In genomic region chr22:21790849-21791610, GRCh38 we compare ENCODE assay signal across 8 cellular contexts. TPM values are rescaled to one million over a fixed set of nuclear protein-coding genes. Genes with fewer than 3 reads are reported as not detected.
DNase-seq lines count a peak whose midpoint lies in the region; ATAC-seq and TF ChIP-seq lines count a peak whose summit lies in the region.
"Not testable (repeated sequence)": the region's sequence is repeated elsewhere in the genome, so short reads cannot be mapped to it uniquely, and the experiment has no call there.

No MANE protein-coding gene starts in this region.

- H3K9me3 Mint-ChIP-seq in HFFc6; activated T-cell treated with anti-CD3 and anti-CD28 coated beads, Interleukin-2, amount 50 U/mL, for 24 hours; activated naive CD4-positive, alpha-beta T cell treated with anti-CD3 and anti-CD28 coated beads, Interleukin-2, amount 50 U/mL, for 72 hours; MCF 10A (ENCODE audit: unreplicated experiment); nephron progenitor cell; stimulated activated naive B cell treated with anti-CD40 and anti-IgM and Interleukin-4, amounts not matched to agents 10 μg/mL and 1 μg/mL and 100 μg/mL, for 72 hours: not testable (repeated sequence)

- not testable (repeated sequence) for DNase-seq in AG04450 (ENCODE audit: low read depth, low spot score); HFFc6; activated naive CD4-positive, alpha-beta T cell treated with anti-CD3 and anti-CD28 coated beads, Interleukin-2, amount 50 U/mL, for 72 hours (ENCODE audit: low spot score in 2 of 2); MCF 10A (ENCODE audit: unreplicated experiment); nephron progenitor cell; stimulated activated naive B cell treated with anti-CD40 and anti-IgM and Interleukin-4, amounts not matched to agents 10 μg/mL and 1 μg/mL and 100 μg/mL, for 72 hours
- peak; percentile 29 for DNase-seq in activated CD4-positive, alpha-beta T cell treated with anti-CD3 and anti-CD28 coated beads for 48 hours
- DNase-seq in activated T-cell treated with anti-CD3 and anti-CD28 coated beads, Interleukin-2, amount 50 U/mL, for 24 hours: peak; percentile 38

- intact Hi-C loops in MCF 10A (cut with micrococcal nuclease): not testable (repeated sequence)

- POLR2A ChIA-PET in AG04450 (lab: Yijun Ruan, JAX): not testable (repeated sequence)
- POLR2A ChIA-PET in MCF 10A (lab: Yijun Ruan, JAX): interaction anchor here (0.6 to 0.8 kb wide), 3 partner anchors 41 to 221 kb away, joined by 3 to 5 read pairs (median 4); no protein-coding TSS in a partner anchor

- H3K27ac Mint-ChIP-seq in HFFc6: 0 out of 2 replicates have a peak overlapping the region, but pooled peaks have one; percentile 14
- peak overlapping the region; percentile 93 for H3K27ac Mint-ChIP-seq in activated T-cell treated with anti-CD3 and anti-CD28 coated beads, Interleukin-2, amount 50 U/mL, for 24 hours
- peak overlapping the region; percentile 17 to 64 for H3K27ac Mint-ChIP-seq in activated naive CD4-positive, alpha-beta T cell treated with anti-CD3 and anti-CD28 coated beads, Interleukin-2, amount 50 U/mL, for 72 hours
- peak overlapping the region; percentile 8 for H3K27ac Mint-ChIP-seq in MCF 10A (ENCODE audit: low read depth, unreplicated experiment)
- H3K27ac Mint-ChIP-seq in nephron progenitor cell: peak overlapping the region; percentile 30
- H3K27ac Mint-ChIP-seq in stimulated activated naive B cell treated with anti-CD40 and anti-IgM and Interleukin-4, amounts not matched to agents 10 μg/mL and 1 μg/mL and 100 μg/mL, for 72 hours: peak overlapping the region; percentile 56

- TF ChIP-seq CTCF in AG04450 (IDR thresholded peaks at IDR 0.05; ENCODE audit: low read depth, low read length); HFFc6 (IDR thresholded peaks at IDR 0.05); MCF 10A (IDR thresholded peaks at IDR 0.05; ENCODE audit: unreplicated experiment); nephron progenitor cell (IDR thresholded peaks at IDR 0.05): not testable (repeated sequence)

- peak overlapping the region; percentile 11 for H3K27ac ChIP-seq in AG04450 (ENCODE audit: low read depth, low read length)

- H3K27me3 Mint-ChIP-seq in HFFc6 (ENCODE audit: insufficient read depth); activated T-cell treated with anti-CD3 and anti-CD28 coated beads, Interleukin-2, amount 50 U/mL, for 24 hours; MCF 10A (ENCODE audit: insufficient read depth, unreplicated experiment); nephron progenitor cell (ENCODE audit: low read depth, poor library complexity); stimulated activated naive B cell treated with anti-CD40 and anti-IgM and Interleukin-4, amounts not matched to agents 10 μg/mL and 1 μg/mL and 100 μg/mL, for 72 hours: not testable (repeated sequence)

- H3K36me3 Mint-ChIP-seq in HFFc6 (ENCODE audit: low read depth); activated naive CD4-positive, alpha-beta T cell treated with anti-CD3 and anti-CD28 coated beads, Interleukin-2, amount 50 U/mL, for 72 hours: not testable (repeated sequence)
- peaks cover 64% of the 10 kb centered on the region for H3K36me3 Mint-ChIP-seq in activated T-cell treated with anti-CD3 and anti-CD28 coated beads, Interleukin-2, amount 50 U/mL, for 24 hours (ENCODE audit: low read depth)
- H3K36me3 Mint-ChIP-seq in MCF 10A (ENCODE audit: insufficient read depth, unreplicated experiment): peaks cover 32% of the 10 kb centered on the region
- peaks cover 36% of the 10 kb centered on the region for H3K36me3 Mint-ChIP-seq in nephron progenitor cell (ENCODE audit: low read depth)
- peaks cover 17 to 26% of the 10 kb centered on the region in 2 donors for H3K36me3 Mint-ChIP-seq in stimulated activated naive B cell treated with anti-CD40 and anti-IgM and Interleukin-4, amounts not matched to agents 10 μg/mL and 1 μg/mL and 100 μg/mL, for 72 hours

- not testable (repeated sequence) for H3K4me1 Mint-ChIP-seq in HFFc6 (ENCODE audit: low read depth); MCF 10A (ENCODE audit: insufficient read depth, unreplicated experiment); nephron progenitor cell
- peaks cover 29% of the 10 kb centered on the region for H3K4me1 Mint-ChIP-seq in activated T-cell treated with anti-CD3 and anti-CD28 coated beads, Interleukin-2, amount 50 U/mL, for 24 hours (ENCODE audit: low read depth)
- peaks cover 10 to 14% of the 10 kb centered on the region in 2 donors for H3K4me1 Mint-ChIP-seq in stimulated activated naive B cell treated with anti-CD40 and anti-IgM and Interleukin-4, amounts not matched to agents 10 μg/mL and 1 μg/mL and 100 μg/mL, for 72 hours

- H3K9me3 ChIP-seq in AG04450 (ENCODE audit: control insufficient read depth, insufficient read depth, low read length): not testable (repeated sequence)

- ATAC-seq in activated naive CD4-positive, alpha-beta T cell treated with anti-CD3 and anti-CD28 coated beads, Interleukin-2, amount 50 U/mL, for 72 hours: peak in 1 of 2 donors; percentile 9
- ATAC-seq in stimulated activated naive B cell treated with anti-CD40 and anti-IgM and Interleukin-4, amounts not matched to agents 10 μg/mL and 1 μg/mL and 100 μg/mL, for 72 hours (replicated peaks): not testable (repeated sequence)

- CTCF ChIA-PET in AG04450 (lab: Charles Lee): not testable (repeated sequence)
- CTCF ChIA-PET in MCF 10A (lab: Yijun Ruan, JAX): interaction anchor here (0.6 to 2.3 kb wide), 4 partner anchors 15 to 146 kb away, joined by 3 to 7 read pairs (median 4); no protein-coding TSS in a partner anchor

- not testable (repeated sequence) for H3K4me3 ChIP-seq in AG04450 (ENCODE audit: low read depth, low read length)

- not testable (repeated sequence) for H3K4me3 Mint-ChIP-seq in HFFc6; MCF 10A (ENCODE audit: unreplicated experiment); nephron progenitor cell
- peak overlapping the region; percentile 37 for H3K4me3 Mint-ChIP-seq in activated T-cell treated with anti-CD3 and anti-CD28 coated beads, Interleukin-2, amount 50 U/mL, for 24 hours
- H3K4me3 Mint-ChIP-seq in stimulated activated naive B cell treated with anti-CD40 and anti-IgM and Interleukin-4, amounts not matched to agents 10 μg/mL and 1 μg/mL and 100 μg/mL, for 72 hours: peak overlapping the region in 1 of 2 donors; percentile 20

- not testable (repeated sequence) for BruUV-seq in MCF 10A (replicated peaks; lab: Mats Ljungman, UMichigan)

- H3K27me3 ChIP-seq in AG04450 (ENCODE audit: control insufficient read depth, insufficient read depth, low read length): not testable (repeated sequence)

RNA-seq across cellular contexts. Expression of gene YPEL1, which starts 55.4 kb away (rescaled TPM):
- 5.5 and 6.1 TPM in 2 replicates for polyA plus RNA-seq in AG04450 (2011; rRNA removed)
- polyA minus RNA-seq in AG04450 (2011; rRNA and poly(A)+ RNA removed): 4.2 and 5.0 TPM in 2 replicates
- total RNA-seq in HFFc6 (2021; fragmentation: NEBNext Ultra II Directional; extraction: Animal tissue kit (Norgen Biotek cat#: 25700)): under 1 TPM in 5 of 6 experiments, not detected in 1; 0.17 to 0.38 (median 0.20) TPM
- 1 to 10 TPM; 2.4 to 4.9 TPM for total RNA-seq in activated naive CD4-positive, alpha-beta T cell treated with anti-CD3 and anti-CD28 coated beads, Interleukin-2, amount 50 U/mL, for 72 hours
- 0.07 and 0.27 TPM in 2 replicates for total RNA-seq in MCF 10A (2022)

Comparison
In these comparisons a context has a peak if more than half of its experiments do, and no peak if none do; other contexts are left out.
1. H3K27ac Mint-ChIP-seq: peak in every context shown above with its lines; median percentile 93 in activated T-cell treated with anti-CD3 and anti-CD28 coated beads, Interleukin-2, amount 50 U/mL, for 24 hours; 56 in stimulated activated naive B cell treated with anti-CD40 and anti-IgM and Interleukin-4, amounts not matched to agents 10 μg/mL and 1 μg/mL and 100 μg/mL, for 72 hours; 40 in activated naive CD4-positive, alpha-beta T cell treated with anti-CD3 and anti-CD28 coated beads, Interleukin-2, amount 50 U/mL, for 72 hours; 30 in nephron progenitor cell; 14 in HFFc6; 8 in MCF 10A.